ENCODE assay signal across 8 cellular contexts in genomic region chr19:15195381-15195964, GRCh38. TPM values are rescaled to one million over a fixed set of nuclear protein-coding genes. Genes with fewer than 3 reads are reported as not detected.
A peak's percentile ranks its signal among the peaks of the same experiment; 100 is the strongest.
DNase-seq lines count a peak whose midpoint lies in the region; ATAC-seq and TF ChIP-seq lines count a peak whose summit lies in the region.
"Had no signal": no experiment of that assay in that cellular context is flagged by ENCODE, and none has a peak within 500 bp of the region (broad histone marks: within the 10 kb centered on the region; RNA-seq: fewer than 3 reads in every experiment).

No MANE protein-coding gene starts in this region.

- no peaks in the 10 kb centered on the region for H3K9me3 ChIP-seq in right lobe of liver

- no peak for TF ChIP-seq POLR2A in right lobe of liver (IDR thresholded peaks at IDR 0.05)

- CTCF ChIA-PET in GM10248 (lab: Yijun Ruan, JAX) = no interaction called here

- peaks cover 0 to 5% (median under 1%) of the 10 kb centered on the region in 4 donors for H3K4me1 ChIP-seq in right lobe of liver
- no peaks in the 10 kb centered on the region for H3K4me1 ChIP-seq in urinary bladder (ENCODE audit: insufficient read depth)

- H3K27me3 ChIP-seq in right lobe of liver = peaks cover 0 to 15% of the 10 kb centered on the region in 2 donors

- POLR2A ChIA-PET in GM10248 (lab: Yijun Ruan, JAX) = interaction anchor here (0.6 to 0.7 kb wide), 2 partner anchors 237 to 1282 kb away, joined by 4 to 8 read pairs; no protein-coding TSS in a partner anchor

- TF ChIP-seq CTCF in GM10248 (IDR thresholded peaks at IDR 0.05; ENCODE audit: control extremely low read depth, extremely low read depth, low read depth, missing control alignments) (peak; percentile 5), right lobe of liver (IDR thresholded peaks at IDR 0.05) (no peak)

- no peak overlapping the region for H3K4me3 ChIP-seq in right lobe of liver
- H3K4me3 ChIP-seq in urinary bladder (ENCODE audit: low read depth, low read length) = peak overlapping the region; percentile 33

- no peak for DNase-seq in GM10248 (ENCODE audit: extremely low spot score)
- peak; percentile 39 for DNase-seq in NCI-H1436 (lab: John Stamatoyannopoulos, UW)
- DNase-seq in caudate nucleus (lab: John Stamatoyannopoulos, UW) = peak in 4 of 61 donors; percentile 6 to 47 (median 17)
- no peak for DNase-seq in right lobe of liver
- DNase-seq in AML-193 (lab: John Stamatoyannopoulos, UW) = no peak
- DNase-seq in medulla oblongata (ENCODE audit: extremely low spot score) = no peak

- ATAC-seq in right lobe of liver = peak in 3 of 4 donors; percentile 12 to 39 (median 21)

- peak overlapping the region; percentile 26 for H3K27ac ChIP-seq in caudate nucleus (ENCODE audit: low read depth, low read length)
- H3K27ac ChIP-seq in right lobe of liver = no peak overlapping the region
- peak overlapping the region; percentile 61 for H3K27ac ChIP-seq in urinary bladder (ENCODE audit: low read depth)

- WGBS in right lobe of liver (ENCODE audit: insufficient coverage, low coverage, low lambda C conversion rate, missing lambda C conversion rate) = 0% methylated on average over 10 of the region's 61 CpGs
- WGBS in urinary bladder = 1% methylated on average over 61 of the region's 61 CpGs

- intact Hi-C loops in right lobe of liver (cut with DNase I) = no loop called here

- H3K36me3 ChIP-seq in right lobe of liver (no peaks in the 10 kb centered on the region), urinary bladder (ENCODE audit: insufficient read depth) (no peaks in the 10 kb centered on the region)

RNA-seq across cellular contexts. Expression of gene NOTCH3, which starts 5.3 kb away (rescaled TPM):
- total RNA-seq in right lobe of liver = 1 to 10 TPM; 1.7 to 6.7 (median 2.4) TPM
- 53.6 TPM for total RNA-seq in urinary bladder
- 35.9 TPM for polyA plus RNA-seq in urinary bladder
- total RNA-seq: T-helper 1 cell treated with Interleukin-12 subunit alpha and Interleukin-12 subunit beta and Interleukin-4 antibody, amounts not matched to agents 30 ng/mL and 1 ng/mL, for 36 hours had no signal

RNA-seq across cellular contexts. Expression of gene EPHX3, which starts 36.8 kb away (rescaled TPM):
- under 1 TPM in 3 of 6 experiments, not detected in 3; 0.20 to 0.25 (median 0.22) TPM for total RNA-seq in right lobe of liver
- total RNA-seq in urinary bladder = 0.74 TPM
- 1.6 TPM for polyA plus RNA-seq in urinary bladder
- total RNA-seq: T-helper 1 cell treated with Interleukin-12 subunit alpha and Interleukin-12 subunit beta and Interleukin-4 antibody, amounts not matched to agents 30 ng/mL and 1 ng/mL, for 36 hours had no signal

Comparison
In these comparisons a context has a peak if more than half of its experiments do, and no peak if none do; other contexts are left out.
1. H3K27ac ChIP-seq: peak in caudate nucleus (single experiment) and urinary bladder (single experiment); none in right lobe of liver (0 of 3).